ENCODE assay signal across 8 cellular contexts in genomic region chr3:195895900-195896360, GRCh38. TPM values are rescaled to one million over a fixed set of nuclear protein-coding genes. Genes with fewer than 3 reads are reported as not detected.
DNase-seq lines count a peak whose midpoint lies in the region; ATAC-seq, FAIRE-seq and TF ChIP-seq lines count a peak whose summit lies in the region.

No MANE protein-coding gene starts in this region.

- no peak overlapping the region for H3K4ac ChIP-seq in H1 (replicated peaks; ENCODE audit: insufficient read length, low read depth, low read length)

- no peak overlapping the region; the same call in 1 of the 2 replicates for H2BK15ac ChIP-seq in H1 (ENCODE audit: low read length)

- WGBS in H1 (ENCODE audit: extremely low coverage in 1 of 2, insufficient coverage in 1 of 2, insufficient read length in 1 of 2, insufficient replicate concordance in 2 of 2, low coverage in 1 of 2, low lambda C conversion rate in 2 of 2, missing lambda C conversion rate in 1 of 2), 2 experiments, result 6% methylated on average over 14 of the region's 43 CpGs; no CpG with 5 or more reads in 1 of the 2 experiments

- H3K4me3 ChIP-seq in HEK293 (ENCODE audit: low read depth, low read length) (peak overlapping the region; percentile 58), H1 (ENCODE audit: extremely low read depth in 1 of 4, insufficient read depth in 2 of 4, low read depth in 3 of 4, low read length in 4 of 4) (peak overlapping the region; percentile 35 to 95 (median 70))

- H3K4me3 Mint-ChIP-seq in stimulated activated memory B cell treated with anti-CD40 and anti-IgM and Interleukin-4, amounts not matched to agents 10 μg/mL and 1 μg/mL and 100 μg/mL, for 72 hours, result peak overlapping the region; percentile 94

- no peak for TF ChIP-seq POLR2A in GM12891 (IDR thresholded peaks at IDR 0.05; ENCODE audit: low read depth, low read length)
- TF ChIP-seq POLR2A in H1 (IDR thresholded peaks at IDR 0.05; ENCODE audit: control extremely low read depth in 1 of 2, low read depth in 2 of 2, low read length in 2 of 2), result no peak

- no peaks in the 10 kb centered on the region for H3K9me3 ChIP-seq in HEK293 (ENCODE audit: control insufficient read depth, insufficient read depth, low read depth, low read length)
- H3K9me3 ChIP-seq in H1 (ENCODE audit: insufficient read depth in 2 of 2, low read depth in 1 of 2, low read length in 1 of 2), result no peaks in the 10 kb centered on the region

- peaks cover 0 to 6% of the 10 kb centered on the region in 2 experiments; a peak in 1 of 4 replicates for H3K79me2 ChIP-seq in H1 (ENCODE audit: control insufficient read depth in 1 of 2, insufficient read depth in 2 of 2, low read length in 2 of 2)

- peak; percentile 83 for ATAC-seq in stimulated activated memory B cell treated with anti-CD40 and anti-IgM and Interleukin-4, amounts not matched to agents 10 μg/mL and 1 μg/mL and 100 μg/mL, for 72 hours
- ATAC-seq in GM18519 (IDR thresholded peaks at IDR 0.05; ENCODE audit: low FRiP score, unreplicated experiment), result no peak

- H3K4me2 ChIP-seq in H1 (ENCODE audit: insufficient read depth in 1 of 2, low read depth in 2 of 2, low read length in 2 of 2), result peak overlapping the region; percentile 53 to 93

- H4K5ac ChIP-seq in H1 (ENCODE audit: insufficient read length, low read depth, low read length), result no peak overlapping the region

- no peak for TF ChIP-seq RAD21 in H1 (IDR thresholded peaks at IDR 0.05 in 1 of 2, conservative IDR thresholded peaks at IDR 0.05 in 1 of 2; ENCODE audit: low read depth in 2 of 2, low read length in 2 of 2)

- H4K8ac ChIP-seq in H1 (ENCODE audit: extremely low read depth, insufficient read depth, low read length), result peak overlapping the region; percentile 88; the same call in 1 of the 2 replicates

- TF ChIP-seq CTCF in HEK293 (tag by site-specific recombination; IDR thresholded peaks at IDR 0.05), result no peak
- TF ChIP-seq CTCF in H1 (IDR thresholded peaks at IDR 0.05; ENCODE audit: control extremely low read depth in 1 of 3, insufficient read depth in 1 of 3, low read depth in 1 of 3, low read length in 3 of 3), result no peak

- H2BK5ac ChIP-seq in H1 (ENCODE audit: low read depth, low read length), result peak overlapping the region; percentile 40; the same call in 1 of the 2 replicates

- H3K27ac ChIP-seq in HEK293 (ENCODE audit: extremely low read depth, low read depth, low read length), result peak overlapping the region; percentile 38; the same call in 1 of the 2 replicates
- H3K27ac ChIP-seq in H1 (ENCODE audit: low read depth, low read length), result no peak overlapping the region

- peak overlapping the region; percentile 71; the same call in 1 of the 2 replicates for H3K18ac ChIP-seq in H1 (ENCODE audit: extremely low read depth, low read length)

- no peaks in the 10 kb centered on the region for H3K27me3 Mint-ChIP-seq in stimulated activated memory B cell treated with anti-CD40 and anti-IgM and Interleukin-4, amounts not matched to agents 10 μg/mL and 1 μg/mL and 100 μg/mL, for 72 hours

- H2BK20ac ChIP-seq in H1 (ENCODE audit: low read length), result no peak overlapping the region

- no peak overlapping the region for H3K23ac ChIP-seq in H1 (ENCODE audit: insufficient read length)

- no peak overlapping the region for H3K56ac ChIP-seq in H1 (replicated peaks; ENCODE audit: insufficient read length, low read depth, low read length)

- peaks cover 7% of the 10 kb centered on the region for H3K79me1 ChIP-seq in H1 (ENCODE audit: low read depth, low read length)

- POLR2A ChIA-PET in HEK293 (lab: Yijun Ruan, JAX) (interaction anchor here (0.9 to 1.1 kb wide), 2 partner anchors 13 to 19 kb away, joined by 3 to 4 read pairs; no protein-coding TSS in a partner anchor), H1 (lab: Charles Lee; ENCODE audit: partially characterized antibody) (interaction anchor here (1.8 kb wide), 1 partner anchor 12 kb away, joined by 7 read pairs; the partner anchor contains the start of gene TNK2)

- no peaks in the 10 kb centered on the region for H3K27me3 ChIP-seq in H1 (replicated peaks in 1 of 4; ENCODE audit: control insufficient read depth in 3 of 4, extremely low read depth in 1 of 4, insufficient read depth in 3 of 4, low read length in 3 of 4)

- H2BK12ac ChIP-seq in H1 (ENCODE audit: low read depth, low read length), result 0 out of 2 replicates have a peak overlapping the region, but pooled peaks have one; percentile 60

- H3K14ac ChIP-seq in H1 (ENCODE audit: insufficient read length), result no peak overlapping the region

- CTCF ChIA-PET in HEK293 (lab: Yijun Ruan, JAX), result interaction anchor here (0.6 to 3.9 kb wide), 6 partner anchors 10 to 93 kb away, joined by 3 to 37 read pairs (median 20); no protein-coding TSS in a partner anchor
- CTCF ChIA-PET in H1 (lab: Charles Lee; ENCODE audit: partially characterized antibody), result interaction anchor here (0.6 to 23.1 kb wide), 8 partner anchors 11 to 1942 kb away, joined by 3 to 499 read pairs (median 37); partner anchors contain the start of gene TNK2

- peaks cover 4 to 15% of the 10 kb centered on the region in 2 experiments for H4K20me1 ChIP-seq in H1 (replicated peaks in 1 of 2; ENCODE audit: control insufficient read depth in 1 of 2, insufficient read depth in 2 of 2, low read length in 2 of 2)

- no peak overlapping the region for H2BK120ac ChIP-seq in H1 (replicated peaks; ENCODE audit: low read depth, low read length)

- FAIRE-seq in GM12891 (lab: Jason Lieb, UNC) (peak; percentile 38), H1 (lab: Jason Lieb, UNC) (no peak)

- no peak for TF ChIP-seq EP300 in H1 (IDR thresholded peaks at IDR 0.05; ENCODE audit: borderline replicate concordance in 1 of 2, low read depth in 2 of 2, low read length in 2 of 2)

- peak overlapping the region in 3 of 4 experiments; percentile 8 to 67 (median 39); a peak in 3 of 7 replicates for H3K9ac ChIP-seq in H1 (replicated peaks in 1 of 4; ENCODE audit: extremely low read depth in 1 of 4, low read depth in 3 of 4, low read length in 3 of 4)

- peaks cover 74% of the 10 kb centered on the region for H3K4me1 Mint-ChIP-seq in stimulated activated memory B cell treated with anti-CD40 and anti-IgM and Interleukin-4, amounts not matched to agents 10 μg/mL and 1 μg/mL and 100 μg/mL, for 72 hours

- H3K4me1 ChIP-seq in HEK293 (ENCODE audit: control insufficient read depth, insufficient read depth, low read length), result peaks cover 12% of the 10 kb centered on the region; the same call in 1 of the 2 replicates
- peaks cover 0 to 26% (median 17%) of the 10 kb centered on the region in 4 experiments; a peak in 6 of 7 replicates for H3K4me1 ChIP-seq in H1 (replicated peaks in 1 of 4; ENCODE audit: control insufficient read depth in 3 of 4, insufficient read depth in 4 of 4, low read length in 3 of 4)

- H4K91ac ChIP-seq in H1 (replicated peaks; ENCODE audit: insufficient read length, low read length), result peak overlapping the region; percentile 66

- peaks cover 0 to 5% of the 10 kb centered on the region in 2 experiments; a peak in 1 of 3 replicates for H3K36me3 ChIP-seq in HEK293 (ENCODE audit: control insufficient read depth in 2 of 2, insufficient read depth in 1 of 2, low read length in 2 of 2)
- no peaks in the 10 kb centered on the region for H3K36me3 ChIP-seq in H1 (ENCODE audit: control insufficient read depth in 2 of 4, insufficient read depth in 4 of 4, low read length in 3 of 4)

- DNase-seq in GM12891 (ENCODE audit: insufficient read length, low spot score), result peak; percentile 67
- DNase-seq in NCI-H2171 treated with DMSO at 0.1 percent for 48 hours (lab: John Stamatoyannopoulos, UW), result peak; percentile 45
- DNase-seq in activated CD8-positive, alpha-beta memory T cell treated with anti-CD3 and anti-CD28 coated beads for 24 hours, result peak; percentile 90
- peak in 1 of 2 experiments; percentile 74 for DNase-seq in H1 (ENCODE audit: low read depth in 1 of 2, low spot score in 2 of 2)
- peak; percentile 45 for DNase-seq in mucosa of gallbladder (ENCODE audit: low spot score)

- peak overlapping the region; percentile 91 for H3K27ac Mint-ChIP-seq in stimulated activated memory B cell treated with anti-CD40 and anti-IgM and Interleukin-4, amounts not matched to agents 10 μg/mL and 1 μg/mL and 100 μg/mL, for 72 hours

- H2AK5ac ChIP-seq in H1 (ENCODE audit: low read depth, low read length), result no peak overlapping the region

- peaks cover 13% of the 10 kb centered on the region; the same call in 1 of the 2 replicates for H3K23me2 ChIP-seq in H1 (ENCODE audit: low read depth, low read length)

- no peaks in the 10 kb centered on the region for H3K36me3 Mint-ChIP-seq in stimulated activated memory B cell treated with anti-CD40 and anti-IgM and Interleukin-4, amounts not matched to agents 10 μg/mL and 1 μg/mL and 100 μg/mL, for 72 hours

- no peaks in the 10 kb centered on the region for H3K9me3 Mint-ChIP-seq in stimulated activated memory B cell treated with anti-CD40 and anti-IgM and Interleukin-4, amounts not matched to agents 10 μg/mL and 1 μg/mL and 100 μg/mL, for 72 hours

- H2AFZ ChIP-seq in H1 (ENCODE audit: low read length), result no peak overlapping the region

TF ChIP-seq in GM12891, 5 proteins besides CTCF, POLR2A, EP300 and RAD21:
- TF ChIP-seq SPI1 (IDR thresholded peaks at IDR 0.05; ENCODE audit: low read depth, low read length), result peak; percentile 38; the same call in 1 of the 2 replicates
- TF ChIP-seq TAF1 (IDR thresholded peaks at IDR 0.05; ENCODE audit: low read depth, low read length), result no peak

TF ChIP-seq in HEK293, 187 proteins besides CTCF, POLR2A, EP300 and RAD21 (continues in another document):
- peak; percentile 61; the same call in 1 of the 2 replicates for TF ChIP-seq GLIS1 (tag by site-specific recombination; IDR thresholded peaks at IDR 0.05)

TF ChIP-seq in H1, 55 proteins besides CTCF, POLR2A, EP300 and RAD21:
- TF ChIP-seq, protein P1, sequence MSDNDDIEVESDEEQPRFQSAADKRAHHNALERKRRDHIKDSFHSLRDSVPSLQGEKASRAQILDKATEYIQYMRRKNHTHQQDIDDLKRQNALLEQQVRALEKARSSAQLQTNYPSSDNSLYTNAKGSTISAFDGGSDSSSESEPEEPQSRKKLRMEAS (IDR thresholded peaks at IDR 0.05), result peak; percentile 30; the same call in 1 of the 2 replicates
- TF ChIP-seq SIN3A (conservative IDR thresholded peaks at IDR 0.05 in 1 of 2, IDR thresholded peaks at IDR 0.05 in 1 of 2; ENCODE audit: low read depth in 1 of 2, low read length in 2 of 2) (no peak), CBX8 (IDR thresholded peaks at IDR 0.05; ENCODE audit: borderline replicate concordance, low read depth, low read length) (no peak)

RNA-seq across cellular contexts. Expression of gene TNK2, which starts 12.4 kb away (rescaled TPM):
- polyA plus RNA-seq in GM12891 (2012; ENCODE audit: low read depth, missing spikeins), result 12.1 TPM
- 33.9 and 38.6 TPM in 2 replicates for total RNA-seq in H1 (2021; fragmentation: NEBNext Ultra II Directional; extraction: Animal tissue kit (Norgen Biotek cat#: 25700))
- polyA plus RNA-seq in H1 (2011; rRNA removed), result 10.4 and 18.2 TPM in 2 replicates
- 15.6 TPM for polyA plus RNA-seq in H1 (2011; cell fraction: cytosol; rRNA removed)
- 105 TPM for polyA plus RNA-seq in H1 (2011; cell fraction: nucleus; rRNA removed)
- polyA plus RNA-seq in H1 (2012, experiment 1 of 2), result 24.4 to 39.8 TPM (median 29.1 TPM) in 4 replicates
- polyA plus RNA-seq in H1 (2012, experiment 2 of 2), result 11.0 TPM
- polyA plus RNA-seq in H1 (2013, experiment 1 of 2), result 20.0 TPM
- 17.6 TPM for polyA plus RNA-seq in H1 (2013, experiment 2 of 2)
- 10.8 and 11.1 TPM in 2 replicates for polyA minus RNA-seq in H1 (2011; rRNA and poly(A)+ RNA removed)
- polyA minus RNA-seq in H1 (2011; cell fraction: cytosol; rRNA and poly(A)+ RNA removed), result 12.0 TPM
- polyA minus RNA-seq in H1 (2011; cell fraction: nucleus; rRNA and poly(A)+ RNA removed), result 19.7 TPM
- 47.3 TPM for total RNA-seq in mucosa of gallbladder
